ENCODE assay signal across 13 cellular contexts in genomic region chr7:45856888-45857287, GRCh38. TPM values are rescaled to one million over a fixed set of nuclear protein-coding genes. Genes with fewer than 3 reads are reported as not detected.
"Had no signal": no experiment of that assay in that cellular context is flagged by ENCODE, and none has a peak within 500 bp of the region (broad histone marks: within the 10 kb centered on the region; RNA-seq: fewer than 3 reads in every experiment).

No MANE protein-coding gene starts in this region.

RNA-seq across cellular contexts. Expression of gene CCDC201, which starts 16.0 kb away (rescaled TPM):
- total RNA-seq: stomach, subcutaneous adipose tissue, suprapubic skin, temporal lobe, thoracic aorta, thyroid gland, tibial nerve, transverse colon, upper lobe of left lung, upper lobe of right lung, ureter, urinary bladder, vagina had no signal
- polyA plus RNA-seq: stomach, urinary bladder had no signal

RNA-seq across cellular contexts. Expression of gene IGFBP1, which starts 31.4 kb away (rescaled TPM):
- total RNA-seq: subcutaneous adipose tissue, thoracic aorta, thyroid gland, tibial nerve, transverse colon, upper lobe of right lung, ureter, urinary bladder had no signal
- polyA plus RNA-seq: stomach had no signal
